In genomic region chr11:29256580-29256979, GRCh38 we compare ENCODE assay signal across 23 cellular contexts.
DNase-seq lines count a peak whose midpoint lies in the region; ATAC-seq, FAIRE-seq and TF ChIP-seq lines count a peak whose summit lies in the region.
"Had no signal": no experiment of that assay in that cellular context is flagged by ENCODE, and none has a peak within 500 bp of the region (broad histone marks: within the 10 kb centered on the region; RNA-seq: fewer than 3 reads in every experiment).

No MANE protein-coding gene starts in this region.

- no peaks in the 10 kb centered on the region for H3K36me3 ChIP-seq in BLaER1 treated with 17β-estradiol and CSF1 and Interleukin-3, amounts not matched to agents 10 nM and 100 nM
- H3K36me3 ChIP-seq in KMS-11 (ENCODE audit: insufficient read depth) (no peaks in the 10 kb centered on the region), heart left ventricle (no peaks in the 10 kb centered on the region)
- H3K36me3 ChIP-seq: adrenal gland, HAP-1, vagina had no signal

- DNase-seq in Ammon's horn (ENCODE audit: low spot score) (no peak), heart left ventricle (no peak), GM12891 (ENCODE audit: insufficient read length, low spot score) (no peak)
- DNase-seq: activated CD4-positive, alpha-beta T cell treated with anti-CD3 and anti-CD28 coated beads, Interleukin-2, amount 50 U/mL, for 4 hours; activated gamma-delta T cell treated with Interleukin-2 at 50 U/mL for 16 hours; adrenal gland; C1 segment of cervical spinal cord; Calu3; cortex of kidney; NCI-H2029; NCI-H446 treated with DMSO at 0.1 percent for 48 hours; nephron progenitor cell; T-helper 2 cell had no signal

- intact Hi-C loops in heart left ventricle (cut with DNase I), result no loop called here

- H3K27me3 ChIP-seq in BLaER1 treated with 17β-estradiol and CSF1 and Interleukin-3, amounts not matched to agents 10 nM and 100 nM, result no peaks in the 10 kb centered on the region
- H3K27me3 ChIP-seq in KMS-11 (ENCODE audit: insufficient read depth, low read depth), result no peaks in the 10 kb centered on the region
- no peaks in the 10 kb centered on the region for H3K27me3 ChIP-seq in heart left ventricle
- H3K27me3 ChIP-seq: adrenal gland, vagina had no signal

- no peak overlapping the region for H2AFZ ChIP-seq in KMS-11 (ENCODE audit: low read depth)

- peaks cover 7 to 34% (median 23%) of the 10 kb centered on the region in 10 experiments; a peak in 17 of 20 replicates for H3K4me1 ChIP-seq in BLaER1 treated with 17β-estradiol and CSF1 and Interleukin-3, amounts not matched to agents 10 nM and 100 nM
- H3K4me1 ChIP-seq in KMS-11 (ENCODE audit: low read depth, poor library complexity, severe bottlenecking) (peaks cover 12% of the 10 kb centered on the region), heart left ventricle (no peaks in the 10 kb centered on the region)
- H3K4me1 ChIP-seq: adrenal gland, HAP-1, vagina had no signal

- 0 to 2% (median 1%) methylated on average over 1 of the region's 1 CpG for WGBS in heart left ventricle, 4 donors

- H3K9ac ChIP-seq in BLaER1 treated with 17β-estradiol and CSF1 and Interleukin-3, amounts not matched to agents 10 nM and 100 nM, result no peak overlapping the region
- no peak overlapping the region for H3K9ac ChIP-seq in KMS-11

- TF ChIP-seq POLR2A in heart left ventricle (IDR thresholded peaks at IDR 0.05) (no peak), GM12891 (IDR thresholded peaks at IDR 0.05; ENCODE audit: low read depth, low read length) (no peak)

- H3K27ac ChIP-seq in BLaER1 treated with 17β-estradiol and CSF1 and Interleukin-3, amounts not matched to agents 10 nM and 100 nM, result no peak overlapping the region
- no peak overlapping the region for H3K27ac ChIP-seq in KMS-11
- no peak overlapping the region for H3K27ac ChIP-seq in heart left ventricle
- H3K27ac ChIP-seq: adrenal gland, vagina had no signal

- FAIRE-seq in GM12891 (lab: Jason Lieb, UNC), result no peak
- FAIRE-seq: A204.1, G401.6, islet of Langerhans had no signal

- no peaks in the 10 kb centered on the region for H4K20me1 ChIP-seq in BLaER1 treated with 17β-estradiol and CSF1 and Interleukin-3, amounts not matched to agents 10 nM and 100 nM
- H4K20me1 ChIP-seq in KMS-11 (ENCODE audit: insufficient read depth), result no peaks in the 10 kb centered on the region

- H3K9me3 ChIP-seq in BLaER1 treated with 17β-estradiol and CSF1 and Interleukin-3, amounts not matched to agents 10 nM and 100 nM (replicated peaks in 1 of 11), result peaks cover 0 to 16% (median 0%) of the 10 kb centered on the region in 11 experiments; a peak in 1 of 22 replicates
- peaks cover 0 to 8% (median 0%) of the 10 kb centered on the region in 12 donors for H3K9me3 ChIP-seq in heart left ventricle
- H3K9me3 ChIP-seq: adrenal gland, HAP-1, vagina had no signal

- no peak for TF ChIP-seq CTCF in KMS-11 (conservative IDR thresholded peaks at IDR 0.05; ENCODE audit: low read depth, low read length)
- no peak for TF ChIP-seq CTCF in heart left ventricle (IDR thresholded peaks at IDR 0.05)

- H3K4me2 ChIP-seq in BLaER1 treated with 17β-estradiol and CSF1 and Interleukin-3, amounts not matched to agents 10 nM and 100 nM, result peak overlapping the region in 7 of 11 experiments; percentile 25 to 65 (median 46); a peak in 9 of 22 replicates
- H3K4me2 ChIP-seq in KMS-11, result peak overlapping the region; percentile 43

- ATAC-seq in GM18870 (IDR thresholded peaks at IDR 0.05; ENCODE audit: unreplicated experiment), result peak; percentile 66
- ATAC-seq in HG02588 (IDR thresholded peaks at IDR 0.05; ENCODE audit: unreplicated experiment), result peak; percentile 49
- no peak for ATAC-seq in GM19452 (IDR thresholded peaks at IDR 0.05; ENCODE audit: unreplicated experiment)
- no peak for ATAC-seq in heart left ventricle

- no peak overlapping the region for H3K4me3 ChIP-seq in BLaER1 treated with 17β-estradiol and CSF1 and Interleukin-3, amounts not matched to agents 10 nM and 100 nM
- H3K4me3 ChIP-seq in KMS-11 (IDR thresholded peaks at IDR 0.05; ENCODE audit: insufficient read depth, low read depth, low read length) (no peak overlapping the region), heart left ventricle (no peak overlapping the region)
- H3K4me3 ChIP-seq: adrenal gland, HAP-1, vagina had no signal

- no peaks in the 10 kb centered on the region for H3K79me2 ChIP-seq in KMS-11 (ENCODE audit: insufficient read depth, low read depth)

TF ChIP-seq in GM12891, 5 proteins besides CTCF, POLR2A, EP300 and RAD21:
- TF ChIP-seq PAX5 (IDR thresholded peaks at IDR 0.05; ENCODE audit: insufficient read depth, low read length, severe bottlenecking) (no peak), POLR2AphosphoS5 (IDR thresholded peaks at IDR 0.05; ENCODE audit: low read depth, low read length) (no peak), SPI1 (IDR thresholded peaks at IDR 0.05; ENCODE audit: low read depth, low read length) (no peak), TAF1 (IDR thresholded peaks at IDR 0.05; ENCODE audit: low read depth, low read length) (no peak), POU2F2 (IDR thresholded peaks at IDR 0.05; ENCODE audit: low read depth, low read length) (no peak)

Comparison
In these comparisons a context has a peak if more than half of its experiments do, and no peak if none do; other contexts are left out.
1. ATAC-seq: peak in GM18870 (single experiment) and HG02588 (single experiment); none in GM19452 (single experiment) and heart left ventricle (0 of 4).